ENCODE assay signal across 15 cellular contexts in genomic region chr4:2574058-2574457, GRCh38. TPM values are rescaled to one million over a fixed set of nuclear protein-coding genes. Genes with fewer than 3 reads are reported as not detected.
DNase-seq lines count a peak whose midpoint lies in the region; ATAC-seq and TF ChIP-seq lines count a peak whose summit lies in the region.
"Had no signal": no experiment of that assay in that cellular context is flagged by ENCODE, and none has a peak within 500 bp of the region (broad histone marks: within the 10 kb centered on the region; RNA-seq: fewer than 3 reads in every experiment).

No MANE protein-coding gene starts in this region.

- H2BK12ac ChIP-seq in H9 (ENCODE audit: insufficient read length, low read depth, low read length): no peak overlapping the region

- BruUV-seq in A673 (replicated peaks; lab: Mats Ljungman, UMichigan): no TSS peak

- H3T11ph ChIP-seq in H9 (ENCODE audit: low read length): no peak overlapping the region

- H2AK5ac ChIP-seq in H9 (ENCODE audit: insufficient read length, low read length): no peak overlapping the region

- POLR2A ChIA-PET in A673 (lab: Charles Lee; ENCODE audit: low non-redundant PET): no interaction called here

- H3K23me2 ChIP-seq in H9 (ENCODE audit: insufficient read length, low read depth, low read length, poor library complexity, severe bottlenecking): no peaks in the 10 kb centered on the region

- intact Hi-C loops in activated T-helper 2 cell treated with anti-CD3 and anti-CD28 coated beads, Interferon-gamma antibody, Interleukin-2, Interleukin-4, amounts not matched to agents 10 μg/mL and 5 μg/mL and 100 μg/mL, durations not matched to agents 14 hours and 24 hours and 36 hours (cut with micrococcal nuclease): loop anchor here (5.0 kb wide), 1 partner anchor 37 kb away; the partner anchor contains the start of gene FAM193A
- intact Hi-C loops in natural killer cell (cut with micrococcal nuclease): no loop called here
- intact Hi-C loops in A673 (cut with micrococcal nuclease; ENCODE audit: unreplicated experiment): no loop called here

- H3K4ac ChIP-seq in H9 (ENCODE audit: low read depth, low read length): no peak overlapping the region

- H3K4me1 Mint-ChIP-seq in H9 (peaks cover 28 to 32% of the 10 kb centered on the region in 2 experiments), natural killer cell (peaks cover 44 to 65% of the 10 kb centered on the region in 2 donors)
- peaks cover 29% of the 10 kb centered on the region for H3K4me1 Mint-ChIP-seq in activated T-helper 2 cell treated with anti-CD3 and anti-CD28 coated beads, Interferon-gamma antibody, Interleukin-2, Interleukin-4, amounts not matched to agents 10 μg/mL and 5 μg/mL and 100 μg/mL, durations not matched to agents 14 hours and 24 hours and 36 hours (ENCODE audit: low read depth)

- no peak overlapping the region for H2BK5ac ChIP-seq in H9 (ENCODE audit: insufficient read length, low read length)

- no peak overlapping the region for H4K8ac ChIP-seq in H9 (replicated peaks; ENCODE audit: insufficient read length, low read depth, low read length)

- H4K20me1 ChIP-seq in H9 (ENCODE audit: control insufficient read depth, insufficient read depth, insufficient read length): no peaks in the 10 kb centered on the region

- H2BK120ac ChIP-seq in H9 (ENCODE audit: low read depth, low read length, poor library complexity, severe bottlenecking): no peak overlapping the region

- H3K9me3 Mint-ChIP-seq in H9 (no peaks in the 10 kb centered on the region), natural killer cell (no peaks in the 10 kb centered on the region)
- peaks cover 4% of the 10 kb centered on the region for H3K9me3 Mint-ChIP-seq in activated T-helper 2 cell treated with anti-CD3 and anti-CD28 coated beads, Interferon-gamma antibody, Interleukin-2, Interleukin-4, amounts not matched to agents 10 μg/mL and 5 μg/mL and 100 μg/mL, durations not matched to agents 14 hours and 24 hours and 36 hours

- H3K27me3 Mint-ChIP-seq in H9 (ENCODE audit: low read depth) (no peaks in the 10 kb centered on the region), natural killer cell (ENCODE audit: low read depth in 2 of 2) (no peaks in the 10 kb centered on the region)
- no peaks in the 10 kb centered on the region for H3K27me3 Mint-ChIP-seq in activated T-helper 2 cell treated with anti-CD3 and anti-CD28 coated beads, Interferon-gamma antibody, Interleukin-2, Interleukin-4, amounts not matched to agents 10 μg/mL and 5 μg/mL and 100 μg/mL, durations not matched to agents 14 hours and 24 hours and 36 hours (ENCODE audit: low read depth)
- H3K27me3 Mint-ChIP-seq: activated naive CD4-positive, alpha-beta T cell treated with anti-CD3 and anti-CD28 coated beads, Interleukin-2, amount 10 ng/mL, durations not matched to agents 7 days and 5 days had no signal

- H2AFZ ChIP-seq in H9 (ENCODE audit: low read length): no peak overlapping the region

- H4K5ac ChIP-seq in H9 (ENCODE audit: insufficient read length, low read depth, low read length): no peak overlapping the region

- WGBS in H9 (ENCODE audit: extremely low coverage, insufficient read length, low lambda C conversion rate): no CpG with 5 or more reads among the region's 7 CpGs

- no peak overlapping the region for H3K18ac ChIP-seq in H9 (ENCODE audit: insufficient read length, low read depth, low read length)

- H3K36me3 Mint-ChIP-seq in H9 (ENCODE audit: insufficient read depth in 1 of 3, low read depth in 3 of 3) (peaks cover 5 to 8% (median 5%) of the 10 kb centered on the region in 3 experiments), natural killer cell (no peaks in the 10 kb centered on the region)
- H3K36me3 Mint-ChIP-seq in activated T-helper 2 cell treated with anti-CD3 and anti-CD28 coated beads, Interferon-gamma antibody, Interleukin-2, Interleukin-4, amounts not matched to agents 10 μg/mL and 5 μg/mL and 100 μg/mL, durations not matched to agents 14 hours and 24 hours and 36 hours (ENCODE audit: low read depth): peaks cover 18% of the 10 kb centered on the region

- H3K27ac Mint-ChIP-seq in H9 (peak overlapping the region; percentile 3 to 88 (median 55); a peak in 5 of 7 replicates), natural killer cell (peak overlapping the region; percentile 44 to 55)
- H3K27ac Mint-ChIP-seq in activated T-helper 2 cell treated with anti-CD3 and anti-CD28 coated beads, Interferon-gamma antibody, Interleukin-2, Interleukin-4, amounts not matched to agents 10 μg/mL and 5 μg/mL and 100 μg/mL, durations not matched to agents 14 hours and 24 hours and 36 hours: peak overlapping the region; percentile 3
- H3K27ac Mint-ChIP-seq: activated naive CD4-positive, alpha-beta T cell treated with anti-CD3 and anti-CD28 coated beads, Interleukin-2, amount 10 ng/mL, durations not matched to agents 7 days and 5 days had no signal

- no peak overlapping the region for H3K56ac ChIP-seq in H9 (ENCODE audit: insufficient read length, low read depth, low read length)

- H3K9ac ChIP-seq in H9 (ENCODE audit: extremely low read depth, insufficient read length, low read length): no peak overlapping the region

- no peak for TF ChIP-seq CTCF in H9 (conservative IDR thresholded peaks at IDR 0.05)
- TF ChIP-seq CTCF in natural killer cell (IDR thresholded peaks at IDR 0.05): no peak
- no peak for TF ChIP-seq CTCF in A673 (conservative IDR thresholded peaks at IDR 0.05; ENCODE audit: low read depth, low read length)
- TF ChIP-seq CTCF in right atrium auricular region (IDR thresholded peaks at IDR 0.05): no peak

- peaks cover 24% of the 10 kb centered on the region; the same call in 1 of the 2 replicates for H3K79me2 ChIP-seq in H9 (ENCODE audit: insufficient read depth, low read length)

- H2BK20ac ChIP-seq in H9 (ENCODE audit: low read depth, low read length, poor library complexity, severe bottlenecking): no peak overlapping the region

- no peak overlapping the region for H4K91ac ChIP-seq in H9 (ENCODE audit: insufficient read length, low read depth, low read length)

- no peak overlapping the region for H3K4me3 Mint-ChIP-seq in H9
- no peak overlapping the region for H3K4me3 Mint-ChIP-seq in activated T-helper 2 cell treated with anti-CD3 and anti-CD28 coated beads, Interferon-gamma antibody, Interleukin-2, Interleukin-4, amounts not matched to agents 10 μg/mL and 5 μg/mL and 100 μg/mL, durations not matched to agents 14 hours and 24 hours and 36 hours (ENCODE audit: low read depth)
- no peak overlapping the region for H3K4me3 Mint-ChIP-seq in natural killer cell
- H3K4me3 Mint-ChIP-seq: activated naive CD4-positive, alpha-beta T cell treated with anti-CD3 and anti-CD28 coated beads, Interleukin-2, amount 10 ng/mL, durations not matched to agents 7 days and 5 days had no signal

- ATAC-seq in natural killer cell (no peak), GM18502 (IDR thresholded peaks at IDR 0.05; ENCODE audit: poor library complexity, unreplicated experiment) (no peak)

- DNase-seq in CD1c-positive myeloid dendritic cell (ENCODE audit: extremely low spot score) (peak; percentile 20), H9 (no peak), natural killer cell (no peak), A673 (ENCODE audit: low spot score) (no peak), right atrium auricular region (ENCODE audit: low spot score) (no peak), NCI-H524 (lab: John Stamatoyannopoulos, UW) (no peak)
- no peak for DNase-seq in activated T-helper 2 cell treated with anti-CD3 and anti-CD28 coated beads, Interferon-gamma antibody, Interleukin-2, Interleukin-4, amounts not matched to agents 10 μg/mL and 5 μg/mL and 100 μg/mL, durations not matched to agents 14 hours and 24 hours and 36 hours (ENCODE audit: low spot score)
- DNase-seq: activated naive CD4-positive, alpha-beta T cell treated with anti-CD3 and anti-CD28 coated beads, Interleukin-2, amount 10 ng/mL, durations not matched to agents 7 days and 5 days; brain microvascular endothelial cell; DMS79; NCI-H1048; nucleus accumbens; sigmoid colon; stimulated activated CD4-positive, alpha-beta T cell treated with anti-CD3 and anti-CD28 coated beads, Interleukin-2, amount 100 ng/mL, for 24 hours had no signal

- no peak overlapping the region for H3K27ac ChIP-seq in H9 (ENCODE audit: insufficient read length, low read depth, low read length)
- no peak overlapping the region for H3K27ac ChIP-seq in A673 (ENCODE audit: low read depth, low read length, poor library complexity, severe bottlenecking)
- H3K27ac ChIP-seq in right atrium auricular region: no peak overlapping the region
- H3K27ac ChIP-seq: brain microvascular endothelial cell, sigmoid colon had no signal

- H3K4me3 ChIP-seq in A673 (ENCODE audit: low read depth, low read length, poor library complexity, severe bottlenecking) (no peak overlapping the region), right atrium auricular region (no peak overlapping the region)
- H3K4me3 ChIP-seq: sigmoid colon had no signal

- no peak overlapping the region for H3K23ac ChIP-seq in H9 (ENCODE audit: insufficient read length, low read depth, low read length)

- no peak overlapping the region for H3K14ac ChIP-seq in H9 (ENCODE audit: insufficient read depth, low read length)

- CTCF ChIA-PET in A673 (lab: Charles Lee): no interaction called here

- H3K4me1 ChIP-seq in H9 (ENCODE audit: insufficient read depth, low read length): no peaks in the 10 kb centered on the region; the same call in 1 of the 2 replicates
- H3K4me1 ChIP-seq in A673 (ENCODE audit: insufficient read depth, low read length, poor library complexity, severe bottlenecking): no peaks in the 10 kb centered on the region
- peaks cover 0 to 23% of the 10 kb centered on the region in 2 donors for H3K4me1 ChIP-seq in right atrium auricular region

- no peaks in the 10 kb centered on the region for H3K27me3 ChIP-seq in H9 (ENCODE audit: insufficient read depth, low read length)
- H3K27me3 ChIP-seq in A673 (replicated peaks; ENCODE audit: insufficient read depth, low read depth, low read length, poor library complexity): no peaks in the 10 kb centered on the region
- H3K27me3 ChIP-seq in right atrium auricular region: no peaks in the 10 kb centered on the region
- H3K27me3 ChIP-seq: brain microvascular endothelial cell, sigmoid colon had no signal

- H3K79me1 ChIP-seq in H9 (ENCODE audit: insufficient read depth, low read depth, low read length, poor library complexity, severe bottlenecking): no peaks in the 10 kb centered on the region

- no peaks in the 10 kb centered on the region for H3K9me3 ChIP-seq in H9 (ENCODE audit: control insufficient read depth, low read depth, low read length)
- no peaks in the 10 kb centered on the region for H3K9me3 ChIP-seq in A673 (ENCODE audit: low read depth, low read length, poor library complexity, severe bottlenecking)
- no peaks in the 10 kb centered on the region for H3K9me3 ChIP-seq in right atrium auricular region
- H3K9me3 ChIP-seq: sigmoid colon had no signal

- H3K36me3 ChIP-seq in A673 (ENCODE audit: insufficient read depth, low read length, poor library complexity, severe bottlenecking) (no peaks in the 10 kb centered on the region), right atrium auricular region (no peaks in the 10 kb centered on the region)
- H3K36me3 ChIP-seq: brain microvascular endothelial cell, sigmoid colon had no signal

- H2BK15ac ChIP-seq in H9 (ENCODE audit: low read depth, low read length): no peak overlapping the region

- H3K4me2 ChIP-seq in H9 (ENCODE audit: insufficient read depth, insufficient read length, low read length): no peak overlapping the region

RNA-seq across cellular contexts. Expression of gene FAM193A, which starts 37.6 kb away (rescaled TPM):
- total RNA-seq in H9 (2021) (35.9 and 36.9 TPM in 2 replicates), natural killer cell (10 to 100 TPM; 39.4 to 49.3 (median 48.1) TPM), A673 (2021) (35.5 and 38.2 TPM in 2 replicates), right atrium auricular region (10 to 100 TPM; 14.6 to 17.0 TPM)
- 30.8 and 31.2 TPM in 2 replicates for total RNA-seq in activated T-helper 2 cell treated with anti-CD3 and anti-CD28 coated beads, Interferon-gamma antibody, Interleukin-2, Interleukin-4, amounts not matched to agents 10 μg/mL and 5 μg/mL and 100 μg/mL, durations not matched to agents 14 hours and 24 hours and 36 hours

Comparison
In these comparisons a context has a peak if more than half of its experiments do, and no peak if none do; other contexts are left out.
1. H3K27ac Mint-ChIP-seq: peak in every context shown above with its lines; median percentile 55 in H9; 50 in natural killer cell; 3 in activated T-helper 2 cell treated with anti-CD3 and anti-CD28 coated beads, Interferon-gamma antibody, Interleukin-2, Interleukin-4, amounts not matched to agents 10 μg/mL and 5 μg/mL and 100 μg/mL, durations not matched to agents 14 hours and 24 hours and 36 hours.